ENCODE assay signal across 32 cellular contexts in the genomic region with DNA sequence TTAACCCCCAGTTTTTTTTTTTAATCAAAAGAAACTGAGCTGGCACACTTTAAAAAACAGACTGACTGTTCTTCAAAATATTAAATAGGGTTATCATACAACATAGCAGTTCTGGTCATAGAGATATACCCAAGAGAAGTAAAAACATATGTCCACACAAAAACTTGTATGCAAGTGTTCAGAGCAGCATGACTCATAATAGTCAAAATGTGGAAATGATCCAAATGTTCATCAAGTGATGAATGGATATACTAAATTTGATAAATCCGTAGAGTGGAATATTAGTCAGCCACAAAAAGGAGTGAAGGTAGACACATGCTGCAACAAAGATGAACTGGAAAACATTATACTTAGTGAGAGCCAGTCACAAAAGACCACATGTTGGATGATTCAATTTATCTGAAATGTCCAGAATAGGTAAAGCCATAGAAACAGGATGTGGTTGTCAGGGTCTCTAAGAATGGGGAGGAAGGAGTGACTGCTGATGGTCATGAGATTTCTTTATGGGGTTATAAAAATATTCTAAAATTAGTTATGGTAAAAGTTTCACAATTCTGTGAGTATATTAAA. TPM values are rescaled to one million over a fixed set of nuclear protein-coding genes. Genes with fewer than 3 reads are reported as not detected.
DNase-seq lines count a peak whose midpoint lies in the region; ATAC-seq, FAIRE-seq and TF ChIP-seq lines count a peak whose summit lies in the region.
"Had no signal": no experiment of that assay in that cellular context is flagged by ENCODE, and none has a peak within 500 bp of the region (broad histone marks: within the 10 kb centered on the region; RNA-seq: fewer than 3 reads in every experiment).

No MANE protein-coding gene starts in this region.

- no peak for TF ChIP-seq POLR2A in right lobe of liver (IDR thresholded peaks at IDR 0.05)

- ATAC-seq in right lobe of liver = no peak
- ATAC-seq: activated naive CD8-positive, alpha-beta T cell treated with anti-CD3 and anti-CD28 coated beads, Interleukin-2, amount 50 U/mL, for 24 hours; lower lobe of right lung had no signal

- intact Hi-C loops in right lobe of liver (cut with DNase I) = no loop called here

- no peaks in the 10 kb centered on the region for H3K36me3 ChIP-seq in right lobe of liver
- H3K36me3 ChIP-seq: HAP-1, lower lobe of right lung, MG63, stomach, thyroid gland had no signal

- H3K4me3 ChIP-seq in fibroblast of the aortic adventitia (ENCODE audit: low read depth, low read length) (no peak overlapping the region), right lobe of liver (no peak overlapping the region)
- H3K4me3 ChIP-seq: coronary artery, HAP-1, lower lobe of right lung, MG63, PC-9, stomach, thyroid gland had no signal

- TF ChIP-seq CTCF in D721Med (IDR thresholded peaks at IDR 0.05; ENCODE audit: insufficient read depth, missing control alignments) (no peak), fibroblast of the aortic adventitia (IDR thresholded peaks at IDR 0.05; ENCODE audit: insufficient read depth, low read length) (no peak), right lobe of liver (IDR thresholded peaks at IDR 0.05) (no peak)

- 64% methylated on average over 1 of the region's 1 CpG for WGBS in right lobe of liver (ENCODE audit: insufficient coverage, low coverage, low lambda C conversion rate, missing lambda C conversion rate)

- no peak for DNase-seq in D721Med (ENCODE audit: insufficient read length, low spot score)
- peak; percentile 26 for DNase-seq in KBM-7
- peak; percentile 70 for DNase-seq in amniotic epithelial cell (ENCODE audit: low read depth)
- DNase-seq in fibroblast of the aortic adventitia (ENCODE audit: low read depth) = peak; percentile 62
- DNase-seq in iPS-NIHi11 (ENCODE audit: low spot score) = no peak
- DNase-seq in mesenteric fat pad (ENCODE audit: low spot score) = no peak
- no peak for DNase-seq in NCI-H2081 (lab: John Stamatoyannopoulos, UW)
- DNase-seq in right lobe of liver = no peak
- DNase-seq: activated CD4-positive, alpha-beta T cell treated with anti-CD3 and anti-CD28 coated beads for 4 hours; activated gamma-delta T cell; activated naive CD8-positive, alpha-beta T cell treated with anti-CD3 and anti-CD28 coated beads, Interleukin-2, amount 50 U/mL, for 24 hours; activated T-cell treated with anti-CD3 and anti-CD28 coated beads, Interleukin-2, amount 50 U/mL, for 1 hour; DMS79; effector memory CD4-positive, alpha-beta T cell; erythroblast; lower lobe of right lung; MG63; NCI-H510A; PC-9; Right ventricle myocardium superior; small intestine; stimulated activated CD4-positive, alpha-beta T cell treated with anti-CD3 and anti-CD28 coated beads, Interleukin-1b, Interleukin-23, amount 100 ng/mL, for 48 hours; stomach; thyroid gland had no signal

- peak; percentile 91 for FAIRE-seq in D721Med (lab: Jason Lieb, UNC)
- FAIRE-seq: GM19239, small intestine had no signal

- no peak overlapping the region for H3K27ac ChIP-seq in right lobe of liver
- H3K27ac ChIP-seq: coronary artery, lower lobe of right lung, PC-9, stomach, thyroid gland had no signal

- in situ Hi-C loops in KBM-7 (cut with MboI; ENCODE audit: low pct_unique_long_range_greater_than_20kb, low sequenced_read_pairs) = no loop called here

- H3K4me1 ChIP-seq in right lobe of liver = no peaks in the 10 kb centered on the region
- H3K4me1 ChIP-seq: HAP-1, lower lobe of right lung, stomach, thyroid gland had no signal

- no peaks in the 10 kb centered on the region for H3K27me3 ChIP-seq in right lobe of liver
- H3K27me3 ChIP-seq: MG63, stomach, thyroid gland had no signal

- H3K9me3 ChIP-seq in right lobe of liver = no peaks in the 10 kb centered on the region
- H3K9me3 ChIP-seq: HAP-1, MG63, thyroid gland had no signal

RNA-seq across cellular contexts. Expression of gene SMIM21, which starts 5.1 kb away (rescaled TPM):
- total RNA-seq in fibroblast of the aortic adventitia (ENCODE audit: low replicate concordance) = not detected in 2 replicates
- not detected for total RNA-seq in mesenteric fat pad
- not detected for total RNA-seq in right lobe of liver
- total RNA-seq: A673; glomerular endothelial cell; lower lobe of right lung; mononuclear cell; osteoblast; PC-9; Right ventricle myocardium superior; stomach; T-helper 2 cell treated with Interferon-gamma antibody and Interleukin-4, amounts not matched to agents 100 ng/mL and 5 ng/mL, for 36 hours; thyroid gland had no signal

Comparison
In these comparisons a context has a peak if more than half of its experiments do, and no peak if none do; other contexts are left out.
1. DNase-seq: peak in KBM-7 (single experiment), amniotic epithelial cell (single experiment) and fibroblast of the aortic adventitia (single experiment); none in D721Med (single experiment), iPS-NIHi11 (single experiment), mesenteric fat pad (single experiment), NCI-H2081 (0 of 2) and right lobe of liver (0 of 3).